In genomic region chr6:107075951-107076381, GRCh38 we compare ENCODE assay signal across 12 cellular contexts. TPM values are rescaled to one million over a fixed set of nuclear protein-coding genes. Genes with fewer than 3 reads are reported as not detected.
DNase-seq lines count a peak whose midpoint lies in the region; ATAC-seq, FAIRE-seq and TF ChIP-seq lines count a peak whose summit lies in the region.
"Had no signal": no experiment of that assay in that cellular context is flagged by ENCODE, and none has a peak within 500 bp of the region (broad histone marks: within the 10 kb centered on the region; RNA-seq: fewer than 3 reads in every experiment).

No MANE protein-coding gene starts in this region.

- H3K36me3 ChIP-seq in astrocyte (ENCODE audit: insufficient read depth, low read length) (no peaks in the 10 kb centered on the region), mesenchymal stem cell (ENCODE audit: control insufficient read depth in 1 of 2, insufficient read depth in 2 of 2, low read depth in 1 of 2, low read length in 2 of 2) (peaks cover 0 to 12% of the 10 kb centered on the region in 2 experiments)
- H3K36me3 ChIP-seq: ascending aorta had no signal

- H2BK120ac ChIP-seq in mesenchymal stem cell (ENCODE audit: low read depth, low read length), result no peak overlapping the region

- no peaks in the 10 kb centered on the region for H3K4me1 Mint-ChIP-seq in astrocyte (ENCODE audit: low read depth, unreplicated experiment)
- H3K4me1 Mint-ChIP-seq in immature natural killer cell, result no peaks in the 10 kb centered on the region

- DNase-seq in AG20443 (ENCODE audit: low spot score) (peak; percentile 61), HEK293T (ENCODE audit: extremely low spot score) (peak; percentile 5), astrocyte (ENCODE audit: low read depth) (peak; percentile 43), mesenchymal stem cell (no peak), SKM-1 treated with dmso at 0.1 percent for 144 hours (lab: John Stamatoyannopoulos, UW; ENCODE audit: unreplicated experiment) (no peak), immature natural killer cell (no peak)
- DNase-seq: H7; stimulated activated CD4-positive, alpha-beta T cell treated with anti-CD3 and anti-CD28 coated beads, Interleukin-2, amount 100 ng/mL, for 48 hours; WERI-Rb-1 had no signal

- peaks cover 2% of the 10 kb centered on the region for H3K27me3 Mint-ChIP-seq in astrocyte (ENCODE audit: low read depth, unreplicated experiment)
- H3K27me3 Mint-ChIP-seq in immature natural killer cell (ENCODE audit: low read depth in 3 of 3), result peaks cover 0 to 1% (median 0%) of the 10 kb centered on the region in 3 donors

- H3K27me3 ChIP-seq in astrocyte (ENCODE audit: insufficient read depth, low read length), result no peaks in the 10 kb centered on the region
- H3K27me3 ChIP-seq in mesenchymal stem cell (ENCODE audit: control insufficient read depth in 1 of 2, insufficient read depth in 1 of 2, low read length in 2 of 2), result no peaks in the 10 kb centered on the region
- H3K27me3 ChIP-seq: ascending aorta had no signal

- no peak overlapping the region for H3K4ac ChIP-seq in mesenchymal stem cell (ENCODE audit: low read depth in 1 of 2, low read length in 2 of 2)

- TF ChIP-seq CTCF in astrocyte (IDR thresholded peaks at IDR 0.05; ENCODE audit: insufficient read depth, low read depth, low read length), result no peak

- H4K8ac ChIP-seq in mesenchymal stem cell (ENCODE audit: low read length), result no peak overlapping the region

- H3K4me1 ChIP-seq in astrocyte (ENCODE audit: insufficient read depth, low read length) (no peaks in the 10 kb centered on the region), mesenchymal stem cell (ENCODE audit: control insufficient read depth, insufficient read depth, low read depth, low read length) (peaks cover 2% of the 10 kb centered on the region)
- H3K4me1 ChIP-seq: ascending aorta had no signal

- no peak overlapping the region for H2BK5ac ChIP-seq in mesenchymal stem cell (ENCODE audit: low read depth, low read length, poor library complexity, severe bottlenecking)

- H3K27ac Mint-ChIP-seq in astrocyte (ENCODE audit: unreplicated experiment) (no peak overlapping the region), immature natural killer cell (no peak overlapping the region)

- H3K23ac ChIP-seq in mesenchymal stem cell (ENCODE audit: low read length in 2 of 2), result no peak overlapping the region

- no peak overlapping the region for H3K18ac ChIP-seq in mesenchymal stem cell (ENCODE audit: low read depth in 1 of 2, low read length in 2 of 2)

- no peaks in the 10 kb centered on the region for H3K9me3 Mint-ChIP-seq in astrocyte (ENCODE audit: unreplicated experiment)
- no peaks in the 10 kb centered on the region for H3K9me3 Mint-ChIP-seq in immature natural killer cell

- no peak for ATAC-seq in GM21360 (IDR thresholded peaks at IDR 0.05; ENCODE audit: unreplicated experiment)
- no peak for ATAC-seq in GM21576 (IDR thresholded peaks at IDR 0.05; ENCODE audit: unreplicated experiment)

- no peaks in the 10 kb centered on the region for H4K20me1 ChIP-seq in astrocyte (ENCODE audit: insufficient read depth, low read length)

- H3K4me3 ChIP-seq in astrocyte (ENCODE audit: insufficient read depth, low read depth, low read length), result no peak overlapping the region
- peak overlapping the region in 1 of 2 experiments; percentile 58 for H3K4me3 ChIP-seq in mesenchymal stem cell (ENCODE audit: insufficient read depth in 1 of 2, low read depth in 1 of 2, low read length in 2 of 2)
- H3K4me3 ChIP-seq: ascending aorta had no signal

- no peak overlapping the region for H2BK12ac ChIP-seq in mesenchymal stem cell (ENCODE audit: low read length in 2 of 2)

- CTCF ChIA-PET in HEK293T (lab: Yijun Ruan, JAX), result no interaction called here

- H3K9me3 ChIP-seq in astrocyte (ENCODE audit: insufficient read depth, low read depth, low read length), result no peaks in the 10 kb centered on the region
- no peaks in the 10 kb centered on the region for H3K9me3 ChIP-seq in mesenchymal stem cell (ENCODE audit: control insufficient read depth, low read length)
- H3K9me3 ChIP-seq: ascending aorta had no signal

- no peak overlapping the region for H2BK15ac ChIP-seq in mesenchymal stem cell (ENCODE audit: low read depth, poor library complexity, severe bottlenecking)

- H3K79me2 ChIP-seq in astrocyte (ENCODE audit: insufficient read depth, low read length), result no peaks in the 10 kb centered on the region

- FAIRE-seq in astrocyte (lab: Jason Lieb, UNC), result no peak

- POLR2A ChIA-PET in HEK293T (lab: Yijun Ruan, JAX), result interaction anchor here (1.3 kb wide), 1 partner anchor 40 kb away, joined by 4 read pairs; the partner anchor contains the start of gene BEND3

- no peak overlapping the region for H2AK5ac ChIP-seq in mesenchymal stem cell (ENCODE audit: low read length, severe bottlenecking)

- H4K91ac ChIP-seq in mesenchymal stem cell (ENCODE audit: low read length), result no peak overlapping the region

- H3K9ac ChIP-seq in astrocyte (ENCODE audit: low read length) (no peak overlapping the region), mesenchymal stem cell (ENCODE audit: low read length) (peak overlapping the region; percentile 47)

- no peak overlapping the region for H3K4me2 ChIP-seq in astrocyte (ENCODE audit: low read length)
- no peak overlapping the region for H3K4me2 ChIP-seq in mesenchymal stem cell (ENCODE audit: low read length, poor library complexity, severe bottlenecking)

- H3K14ac ChIP-seq in mesenchymal stem cell (ENCODE audit: low read length in 2 of 2), result no peak overlapping the region

- H3K36me3 Mint-ChIP-seq in astrocyte (ENCODE audit: low read depth, unreplicated experiment) (no peaks in the 10 kb centered on the region), immature natural killer cell (no peaks in the 10 kb centered on the region)

- H3K4me3 Mint-ChIP-seq in astrocyte (ENCODE audit: unreplicated experiment), result no peak overlapping the region
- no peak overlapping the region for H3K4me3 Mint-ChIP-seq in immature natural killer cell

- peaks cover 1% of the 10 kb centered on the region for H3K79me1 ChIP-seq in mesenchymal stem cell (replicated peaks; ENCODE audit: low read length, poor library complexity, severe bottlenecking)

- H3K27ac ChIP-seq in astrocyte (ENCODE audit: low read depth, low read length) (no peak overlapping the region), mesenchymal stem cell (ENCODE audit: low read length, poor library complexity, severe bottlenecking) (no peak overlapping the region)
- H3K27ac ChIP-seq: ascending aorta, WERI-Rb-1 had no signal

- 93% methylated on average over 6 of the region's 6 CpGs for WGBS in mesenchymal stem cell

- H2AFZ ChIP-seq in astrocyte (ENCODE audit: low read depth, low read length), result no peak overlapping the region
- H2AFZ ChIP-seq in mesenchymal stem cell (ENCODE audit: low read depth, low read length), result no peak overlapping the region

TF ChIP-seq in HEK293T, 16 proteins besides CTCF, POLR2A, EP300 and RAD21:
- TF ChIP-seq SP1 (IDR thresholded peaks at IDR 0.05) (no peak), TARDBP (IDR thresholded peaks at IDR 0.05) (no peak), FOXM1 (IDR thresholded peaks at IDR 0.05; ENCODE audit: borderline replicate concordance) (no peak), FOXK2 (IDR thresholded peaks at IDR 0.05) (no peak), L3MBTL2 (conservative IDR thresholded peaks at IDR 0.05) (no peak), HDGF (IDR thresholded peaks at IDR 0.05; ENCODE audit: borderline replicate concordance) (no peak), CTBP1 (IDR thresholded peaks at IDR 0.05; ENCODE audit: borderline replicate concordance) (no peak)

RNA-seq across cellular contexts. Expression of gene BEND3, which starts 39.3 kb away (rescaled TPM):
- 3.7 and 4.4 TPM in 2 replicates for total RNA-seq in astrocyte
- 1.3 TPM for polyA plus RNA-seq in mesenchymal stem cell (2013, experiment 1 of 2)
- polyA plus RNA-seq in mesenchymal stem cell (2013, experiment 2 of 2), result 1.4 TPM
- polyA plus RNA-seq in immature natural killer cell, result under 1 TPM; 0.04 to 0.46 (median 0.17) TPM

RNA-seq across cellular contexts. Expression of gene MTRES1, which starts 48.0 kb away (rescaled TPM):
- total RNA-seq in astrocyte, result 16.3 and 16.5 TPM in 2 replicates
- 25.7 TPM for polyA plus RNA-seq in mesenchymal stem cell (2013, experiment 1 of 2)
- 26.0 TPM for polyA plus RNA-seq in mesenchymal stem cell (2013, experiment 2 of 2)
- 10 to 100 TPM in 1 of 3 donors, 1 to 10 TPM in 2; 7.7 to 17.8 (median 7.9) TPM for polyA plus RNA-seq in immature natural killer cell
- total RNA-seq: ascending aorta had no signal

Comparison
In these comparisons a context has a peak if more than half of its experiments do, and no peak if none do; other contexts are left out.
1. DNase-seq: peak in AG20443 (single experiment), HEK293T (single experiment) and astrocyte (single experiment); none in mesenchymal stem cell (single experiment), SKM-1 treated with dmso at 0.1 percent for 144 hours (single experiment) and immature natural killer cell (0 of 3).